Comparison of ENCODE assay signal across 19 cellular contexts in genomic region chr5:3307982-3308621, GRCh38.
A peak's percentile ranks its signal among the peaks of the same experiment; 100 is the strongest.
DNase-seq lines count a peak whose midpoint lies in the region; ATAC-seq and TF ChIP-seq lines count a peak whose summit lies in the region.
"Had no signal": no experiment of that assay in that cellular context is flagged by ENCODE, and none has a peak within 500 bp of the region (broad histone marks: within the 10 kb centered on the region; RNA-seq: fewer than 3 reads in every experiment).

No MANE protein-coding gene starts in this region.

- H3K9me3 ChIP-seq in breast epithelium: peaks cover 0 to 3% of the 10 kb centered on the region in 2 donors
- H3K9me3 ChIP-seq in osteoblast (ENCODE audit: low read depth, low read length): no peaks in the 10 kb centered on the region
- no peaks in the 10 kb centered on the region for H3K9me3 ChIP-seq in colonic mucosa
- H3K9me3 ChIP-seq: A549 had no signal

- no peak overlapping the region for H3K9ac ChIP-seq in colonic mucosa (ENCODE audit: low read depth in 2 of 2, low read length in 2 of 2)

- H3K27me3 ChIP-seq in breast epithelium (no peaks in the 10 kb centered on the region), osteoblast (ENCODE audit: insufficient read depth, low read length) (no peaks in the 10 kb centered on the region), colonic mucosa (no peaks in the 10 kb centered on the region)

- H3K27me3 Mint-ChIP-seq in MCF 10A (ENCODE audit: insufficient read depth, unreplicated experiment): no peaks in the 10 kb centered on the region
- peaks cover 0 to 3% of the 10 kb centered on the region in 2 donors for H3K27me3 Mint-ChIP-seq in natural killer cell treated with Interleukin-12 subunit alpha and Interleukin-12 subunit beta and Interleukin-15 and Interleukin-18, amount 100 ng/mL, for 72 hours
- H3K27me3 Mint-ChIP-seq: CD4-positive, alpha-beta T cell; IgD-negative memory B cell had no signal

- intact Hi-C loops in MCF 10A (cut with micrococcal nuclease) (no loop called here), breast epithelium (cut with DNase I; ENCODE audit: low total_unique reads) (no loop called here), colonic mucosa (cut with DNase I) (no loop called here)

- H3K9me3 Mint-ChIP-seq in MCF 10A (ENCODE audit: unreplicated experiment): no peaks in the 10 kb centered on the region
- H3K9me3 Mint-ChIP-seq in natural killer cell treated with Interleukin-12 subunit alpha and Interleukin-12 subunit beta and Interleukin-15 and Interleukin-18, amount 100 ng/mL, for 72 hours: peaks cover 4% of the 10 kb centered on the region

- H3K36me3 ChIP-seq in breast epithelium: no peaks in the 10 kb centered on the region
- no peaks in the 10 kb centered on the region for H3K36me3 ChIP-seq in osteoblast (ENCODE audit: insufficient read depth, low read length)
- no peaks in the 10 kb centered on the region for H3K36me3 ChIP-seq in colonic mucosa

- no peaks in the 10 kb centered on the region for H3K79me2 ChIP-seq in osteoblast (ENCODE audit: insufficient read depth, low read length)

- H3K4me1 ChIP-seq in breast epithelium (no peaks in the 10 kb centered on the region), osteoblast (ENCODE audit: insufficient read depth, low read length) (no peaks in the 10 kb centered on the region), colonic mucosa (no peaks in the 10 kb centered on the region)
- H3K4me1 ChIP-seq: A549, Caco-2 had no signal

- POLR2A ChIA-PET in MCF 10A (lab: Yijun Ruan, JAX): interaction anchor here (0.5 to 2.8 kb wide), 5 partner anchors 9 to 1263 kb away, joined by 3 to 7 read pairs (median 4); no protein-coding TSS in a partner anchor

- no peak overlapping the region for H3K4me3 Mint-ChIP-seq in MCF 10A (ENCODE audit: unreplicated experiment)
- no peak overlapping the region for H3K4me3 Mint-ChIP-seq in natural killer cell treated with Interleukin-12 subunit alpha and Interleukin-12 subunit beta and Interleukin-15 and Interleukin-18, amount 100 ng/mL, for 72 hours
- H3K4me3 Mint-ChIP-seq: CD4-positive, alpha-beta T cell; GM23338; HFFc6; IgD-negative memory B cell had no signal

- H3K4me2 ChIP-seq in osteoblast (ENCODE audit: insufficient read depth, low read length): no peak overlapping the region
- H3K4me2 ChIP-seq: A549, GM23338 had no signal

- TF ChIP-seq POLR2A in breast epithelium (IDR thresholded peaks at IDR 0.05): no peak

- H3K36me3 Mint-ChIP-seq in MCF 10A (ENCODE audit: insufficient read depth, unreplicated experiment): no peaks in the 10 kb centered on the region
- no peaks in the 10 kb centered on the region for H3K36me3 Mint-ChIP-seq in natural killer cell treated with Interleukin-12 subunit alpha and Interleukin-12 subunit beta and Interleukin-15 and Interleukin-18, amount 100 ng/mL, for 72 hours

- ATAC-seq in esophagus mucosa: peak; percentile 20
- ATAC-seq in natural killer cell treated with Interleukin-12 subunit alpha and Interleukin-12 subunit beta and Interleukin-15 and Interleukin-18, amount 100 ng/mL, for 72 hours: no peak
- ATAC-seq in GM21825 (IDR thresholded peaks at IDR 0.05; ENCODE audit: unreplicated experiment): no peak
- ATAC-seq: A549, GM23338, HepG2 had no signal

- H3K27ac ChIP-seq in breast epithelium: no peak overlapping the region
- H3K27ac ChIP-seq in osteoblast (ENCODE audit: low read depth, low read length): no peak overlapping the region
- H3K27ac ChIP-seq in colonic mucosa: no peak overlapping the region
- H3K27ac ChIP-seq: 22Rv1, A549, C4-2B had no signal

- H2AFZ ChIP-seq in osteoblast (ENCODE audit: low read length): no peak overlapping the region
- H2AFZ ChIP-seq: GM23338 had no signal

- H3K27ac Mint-ChIP-seq in MCF 10A (ENCODE audit: low read depth, unreplicated experiment): no peak overlapping the region
- no peak overlapping the region for H3K27ac Mint-ChIP-seq in natural killer cell treated with Interleukin-12 subunit alpha and Interleukin-12 subunit beta and Interleukin-15 and Interleukin-18, amount 100 ng/mL, for 72 hours
- H3K27ac Mint-ChIP-seq: CD4-positive, alpha-beta T cell; GM23338; HFFc6; IgD-negative memory B cell had no signal

- H3K4me3 ChIP-seq in breast epithelium (no peak overlapping the region), osteoblast (ENCODE audit: insufficient read depth, low read length) (no peak overlapping the region), colonic mucosa (no peak overlapping the region)
- H3K4me3 ChIP-seq: A549, GM23338 had no signal

- DNase-seq in MCF 10A (ENCODE audit: unreplicated experiment) (peak; percentile 11), breast epithelium (ENCODE audit: low spot score in 2 of 2) (no peak), osteoblast (ENCODE audit: insufficient read length, low spot score, missing footprints) (peak; percentile 65), colonic mucosa (no peak)
- no peak for DNase-seq in natural killer cell treated with Interleukin-12 subunit alpha and Interleukin-12 subunit beta and Interleukin-15 and Interleukin-18, amount 100 ng/mL, for 72 hours (ENCODE audit: low spot score)
- DNase-seq: AML-193; Caco-2; CD4-positive, alpha-beta T cell; GDM1; HCEC 1CT; HFFc6 had no signal

- H4K20me1 ChIP-seq in osteoblast (ENCODE audit: insufficient read depth, low read length): no peaks in the 10 kb centered on the region

- no TSS peak for BruUV-seq in MCF 10A (replicated peaks; lab: Mats Ljungman, UMichigan)

- no peak for TF ChIP-seq CTCF in MCF 10A (IDR thresholded peaks at IDR 0.05; ENCODE audit: unreplicated experiment)
- TF ChIP-seq CTCF in breast epithelium (IDR thresholded peaks at IDR 0.05): no peak
- no peak for TF ChIP-seq CTCF in osteoblast (IDR thresholded peaks at IDR 0.05; ENCODE audit: extremely low read depth, low read depth, low read length)
- no peak for TF ChIP-seq CTCF in colonic mucosa (IDR thresholded peaks at IDR 0.05)

- peaks cover 24% of the 10 kb centered on the region for H3K4me1 Mint-ChIP-seq in MCF 10A (ENCODE audit: insufficient read depth, unreplicated experiment)
- H3K4me1 Mint-ChIP-seq in natural killer cell treated with Interleukin-12 subunit alpha and Interleukin-12 subunit beta and Interleukin-15 and Interleukin-18, amount 100 ng/mL, for 72 hours (ENCODE audit: low read depth in 2 of 2): no peaks in the 10 kb centered on the region
- H3K4me1 Mint-ChIP-seq: IgD-negative memory B cell had no signal

- CTCF ChIA-PET in MCF 10A (lab: Yijun Ruan, JAX): interaction anchor here (0.5 to 1.1 kb wide), 2 partner anchors 459 to 1218 kb away, joined by 3 read pairs; no protein-coding TSS in a partner anchor

Comparison
In these comparisons a context has a peak if more than half of its experiments do, and no peak if none do; other contexts are left out.
1. DNase-seq: peak in MCF 10A (single experiment) and osteoblast (single experiment); none in breast epithelium (0 of 2), colonic mucosa (single experiment) and natural killer cell treated with Interleukin-12 subunit alpha and Interleukin-12 subunit beta and Interleukin-15 and Interleukin-18, amount 100 ng/mL, for 72 hours (single experiment).